Comparison of ENCODE assay signal across 21 cellular contexts in genomic region chr11:130868865-130869264, GRCh38. TPM values are rescaled to one million over a fixed set of nuclear protein-coding genes. Genes with fewer than 3 reads are reported as not detected.
DNase-seq lines count a peak whose midpoint lies in the region; ATAC-seq and TF ChIP-seq lines count a peak whose summit lies in the region.
"Had no signal": no experiment of that assay in that cellular context is flagged by ENCODE, and none has a peak within 500 bp of the region (broad histone marks: within the 10 kb centered on the region; RNA-seq: fewer than 3 reads in every experiment).

No MANE protein-coding gene starts in this region.

- H3K9me3 ChIP-seq in esophagus muscularis mucosa (no peaks in the 10 kb centered on the region), neural progenitor cell (ENCODE audit: low read depth) (no peaks in the 10 kb centered on the region)
- H3K9me3 ChIP-seq: A549, HAP-1 had no signal

- DNase-seq in stimulated activated naive CD8-positive, alpha-beta T cell treated with anti-CD3 and anti-CD28 coated beads, Interleukin-15, amount 100 ng/mL, for 72 hours, result no peak
- DNase-seq in esophagus muscularis mucosa (ENCODE audit: extremely low spot score), result peak; percentile 64
- no peak for DNase-seq in neural progenitor cell (ENCODE audit: low spot score)
- DNase-seq in NCI-H2171 treated with DMSO at 0.1 percent for 48 hours (lab: John Stamatoyannopoulos, UW), result no peak
- no peak for DNase-seq in NCI-H748 (lab: John Stamatoyannopoulos, UW; ENCODE audit: unreplicated experiment)
- DNase-seq: 8988T; ACHN; AML-193; C1 segment of cervical spinal cord; Calu3; CD4-positive, alpha-beta memory T cell; COR-L47; DMS53; DMS79 treated with DMSO at 0.1 percent for 48 hours; GF-D8; HFFc6 had no signal

- no peaks in the 10 kb centered on the region for H3K4me1 Mint-ChIP-seq in stimulated activated naive CD8-positive, alpha-beta T cell treated with anti-CD3 and anti-CD28 coated beads, Interleukin-15, Interleukin-2, amounts not matched to agents 100 ng/mL and 50 ng/mL, for 24 hours (ENCODE audit: low read depth)
- H3K4me1 Mint-ChIP-seq in stimulated activated naive CD8-positive, alpha-beta T cell treated with anti-CD3 and anti-CD28 coated beads, Interleukin-15, amount 100 ng/mL, for 72 hours, result no peaks in the 10 kb centered on the region
- peaks cover 41% of the 10 kb centered on the region for H3K4me1 Mint-ChIP-seq in neural progenitor cell

- H3K79me2 ChIP-seq in neural progenitor cell (ENCODE audit: low read depth), result no peaks in the 10 kb centered on the region

- H3K9ac ChIP-seq in neural progenitor cell, result no peak overlapping the region

- TF ChIP-seq CTCF in esophagus muscularis mucosa (IDR thresholded peaks at IDR 0.05) (no peak), neural progenitor cell (IDR thresholded peaks at IDR 0.05) (no peak)

- TF ChIP-seq POLR2A in esophagus muscularis mucosa (IDR thresholded peaks at IDR 0.05; ENCODE audit: low read depth), result no peak

- no peaks in the 10 kb centered on the region for H3K27me3 Mint-ChIP-seq in stimulated activated naive CD8-positive, alpha-beta T cell treated with anti-CD3 and anti-CD28 coated beads, Interleukin-15, Interleukin-2, amounts not matched to agents 100 ng/mL and 50 ng/mL, for 24 hours
- no peaks in the 10 kb centered on the region for H3K27me3 Mint-ChIP-seq in stimulated activated naive CD8-positive, alpha-beta T cell treated with anti-CD3 and anti-CD28 coated beads, Interleukin-15, amount 100 ng/mL, for 72 hours
- peaks cover 3% of the 10 kb centered on the region for H3K27me3 Mint-ChIP-seq in neural progenitor cell (ENCODE audit: insufficient read depth, low read depth)
- H3K27me3 Mint-ChIP-seq: CD4-positive, alpha-beta memory T cell had no signal

- no peak for TF ChIP-seq EP300 in esophagus muscularis mucosa (IDR thresholded peaks at IDR 0.05)

- 88% methylated on average over 5 of the region's 5 CpGs for WGBS in esophagus muscularis mucosa

- H2AFZ ChIP-seq in neural progenitor cell (replicated peaks), result no peak overlapping the region
- H2AFZ ChIP-seq: GM23338 had no signal

- H3K4me3 ChIP-seq in esophagus muscularis mucosa (no peak overlapping the region), neural progenitor cell (no peak overlapping the region)
- H3K4me3 ChIP-seq: A549, GM23338, HAP-1 had no signal

- H3K9me3 Mint-ChIP-seq in stimulated activated naive CD8-positive, alpha-beta T cell treated with anti-CD3 and anti-CD28 coated beads, Interleukin-15, Interleukin-2, amounts not matched to agents 100 ng/mL and 50 ng/mL, for 24 hours, result no peaks in the 10 kb centered on the region
- no peaks in the 10 kb centered on the region for H3K9me3 Mint-ChIP-seq in stimulated activated naive CD8-positive, alpha-beta T cell treated with anti-CD3 and anti-CD28 coated beads, Interleukin-15, amount 100 ng/mL, for 72 hours
- H3K9me3 Mint-ChIP-seq in neural progenitor cell, result no peaks in the 10 kb centered on the region
- H3K9me3 Mint-ChIP-seq: CD4-positive, alpha-beta memory T cell; GM23338; HFFc6 had no signal

- ATAC-seq in stimulated activated naive CD8-positive, alpha-beta T cell treated with anti-CD3 and anti-CD28 coated beads, Interleukin-15, amount 100 ng/mL, for 72 hours, result no peak
- ATAC-seq in HG03565 (IDR thresholded peaks at IDR 0.05; ENCODE audit: unreplicated experiment), result no peak
- ATAC-seq: A549, GM23338 had no signal

- intact Hi-C loops in esophagus muscularis mucosa (cut with DNase I), result no loop called here

- peaks cover 4 to 38% (median 15%) of the 10 kb centered on the region in 4 donors for H3K36me3 ChIP-seq in esophagus muscularis mucosa
- no peaks in the 10 kb centered on the region for H3K36me3 ChIP-seq in neural progenitor cell
- H3K36me3 ChIP-seq: HAP-1 had no signal

- no peaks in the 10 kb centered on the region for H3K27me3 ChIP-seq in esophagus muscularis mucosa
- H3K27me3 ChIP-seq in neural progenitor cell, result no peaks in the 10 kb centered on the region

- no peak overlapping the region for H3K4me2 ChIP-seq in neural progenitor cell
- H3K4me2 ChIP-seq: A549, GM23338 had no signal

- H3K36me3 Mint-ChIP-seq in stimulated activated naive CD8-positive, alpha-beta T cell treated with anti-CD3 and anti-CD28 coated beads, Interleukin-15, Interleukin-2, amounts not matched to agents 100 ng/mL and 50 ng/mL, for 24 hours (ENCODE audit: low read depth), result peaks cover 23% of the 10 kb centered on the region
- peaks cover 12% of the 10 kb centered on the region for H3K36me3 Mint-ChIP-seq in neural progenitor cell

- no peak overlapping the region for H3K4me3 Mint-ChIP-seq in stimulated activated naive CD8-positive, alpha-beta T cell treated with anti-CD3 and anti-CD28 coated beads, Interleukin-15, Interleukin-2, amounts not matched to agents 100 ng/mL and 50 ng/mL, for 24 hours
- no peak overlapping the region for H3K4me3 Mint-ChIP-seq in stimulated activated naive CD8-positive, alpha-beta T cell treated with anti-CD3 and anti-CD28 coated beads, Interleukin-15, amount 100 ng/mL, for 72 hours
- H3K4me3 Mint-ChIP-seq in neural progenitor cell, result no peak overlapping the region
- H3K4me3 Mint-ChIP-seq: CD4-positive, alpha-beta memory T cell; GM23338; HFFc6 had no signal

- peak overlapping the region; percentile 30 for H3K27ac Mint-ChIP-seq in stimulated activated naive CD8-positive, alpha-beta T cell treated with anti-CD3 and anti-CD28 coated beads, Interleukin-15, Interleukin-2, amounts not matched to agents 100 ng/mL and 50 ng/mL, for 24 hours
- no peak overlapping the region for H3K27ac Mint-ChIP-seq in stimulated activated naive CD8-positive, alpha-beta T cell treated with anti-CD3 and anti-CD28 coated beads, Interleukin-15, amount 100 ng/mL, for 72 hours
- H3K27ac Mint-ChIP-seq in neural progenitor cell, result peak overlapping the region; percentile 22
- H3K27ac Mint-ChIP-seq: GM23338, HFFc6 had no signal

- H3F3A ChIP-seq in neural progenitor cell (ENCODE audit: low read depth), result no peaks in the 10 kb centered on the region

- no peaks in the 10 kb centered on the region for H4K20me1 ChIP-seq in neural progenitor cell (ENCODE audit: low read depth)

- H3K27ac ChIP-seq in esophagus muscularis mucosa (replicated peaks in 1 of 4), result no peak overlapping the region
- no peak overlapping the region for H3K27ac ChIP-seq in neural progenitor cell
- H3K27ac ChIP-seq: A549 had no signal

- H3K4me1 ChIP-seq in esophagus muscularis mucosa (peaks cover 25 to 51% (median 40%) of the 10 kb centered on the region in 4 donors), neural progenitor cell (peaks cover 20% of the 10 kb centered on the region)
- H3K4me1 ChIP-seq: A549, HAP-1 had no signal

RNA-seq across cellular contexts. Expression of gene SNX19, which starts 47.4 kb away (rescaled TPM):
- total RNA-seq in esophagus muscularis mucosa, result 100 to 1,000 TPM in 2 of 4 donors, 10 to 100 TPM in 2; 87.6 to 118 (median 95.8) TPM
- total RNA-seq in neural progenitor cell (ENCODE audit: low replicate concordance), result 32.8 and 33.4 TPM in 2 replicates

Comparison
In these comparisons a context has a peak if more than half of its experiments do, and no peak if none do; other contexts are left out.
1. H3K27ac Mint-ChIP-seq: peak in stimulated activated naive CD8-positive, alpha-beta T cell treated with anti-CD3 and anti-CD28 coated beads, Interleukin-15, Interleukin-2, amounts not matched to agents 100 ng/mL and 50 ng/mL, for 24 hours (single experiment) and neural progenitor cell (single experiment); none in stimulated activated naive CD8-positive, alpha-beta T cell treated with anti-CD3 and anti-CD28 coated beads, Interleukin-15, amount 100 ng/mL, for 72 hours (0 of 2).